In genomic region chr6:169722362-169723199, GRCh38 we compare ENCODE assay signal across 8 cellular contexts. TPM values are rescaled to one million over a fixed set of nuclear protein-coding genes. Genes with fewer than 3 reads are reported as not detected.
A peak's percentile ranks its signal among the peaks of the same experiment; 100 is the strongest.
DNase-seq lines count a peak whose midpoint lies in the region; ATAC-seq and TF ChIP-seq lines count a peak whose summit lies in the region.

No MANE protein-coding gene starts in this region.

- H3K9ac ChIP-seq in iPS-18a (ENCODE audit: low read length) = peak overlapping the region; percentile 62

- H3K9me3 ChIP-seq in iPS-18a (ENCODE audit: control insufficient read depth, low read depth, low read length) = no peaks in the 10 kb centered on the region
- no peaks in the 10 kb centered on the region for H3K9me3 ChIP-seq in gastrocnemius medialis

- intact Hi-C loops in gastrocnemius medialis (cut with DNase I; ENCODE audit: low total_unique reads) = loop anchor here (1.0 to 10.0 kb wide), 3 partner anchors 20 to 832 kb away; partner anchors contain the start of genes C6orf120, DYNLT2, ERMARD and PSMB1

- no peaks in the 10 kb centered on the region for H3K27me3 ChIP-seq in brain microvascular endothelial cell (replicated peaks)
- H3K27me3 ChIP-seq in iPS-18a (ENCODE audit: control insufficient read depth, insufficient read depth, low read length) = peaks cover 11% of the 10 kb centered on the region
- no peaks in the 10 kb centered on the region for H3K27me3 ChIP-seq in gastrocnemius medialis

- in situ Hi-C loops in brain microvascular endothelial cell (cut with HindIII; ENCODE audit: low pct_ligation_motif_present, low sequenced_read_pairs) (no loop called here), gastrocnemius medialis (cut with MboI; ENCODE audit: low sequenced_read_pairs in 4 of 4) (no loop called here)

- H3K27ac ChIP-seq in brain microvascular endothelial cell (peak overlapping the region; percentile 65), iPS-18a (ENCODE audit: low read length) (no peak overlapping the region), gastrocnemius medialis (peak overlapping the region; percentile 75 to 98 (median 86))

- TF ChIP-seq CTCF in AG04449 (IDR thresholded peaks at IDR 0.05; ENCODE audit: insufficient read depth, low read length, missing control alignments) (no peak), brain microvascular endothelial cell (IDR thresholded peaks at IDR 0.05; ENCODE audit: low read depth, low read length, missing control alignments) (no peak), gastrocnemius medialis (IDR thresholded peaks at IDR 0.05 in 4 of 5, conservative IDR thresholded peaks at IDR 0.05 in 1 of 5) (no peak)

- DNase-seq in AG04449 (ENCODE audit: low read depth, low spot score) (no peak), HS-5 (ENCODE audit: low read depth) (peak; percentile 82), SKM-1 treated with dmso at 0.1 percent for 144 hours (lab: John Stamatoyannopoulos, UW; ENCODE audit: unreplicated experiment) (peak; percentile 26), brain microvascular endothelial cell (peak; percentile 61), gastrocnemius medialis (no peak), NCI-H128 (lab: John Stamatoyannopoulos, UW; ENCODE audit: unreplicated experiment) (no peak)

- no peak for TF ChIP-seq POLR2A in gastrocnemius medialis (IDR thresholded peaks at IDR 0.05)

- H3K36me3 ChIP-seq in brain microvascular endothelial cell (replicated peaks) (no peaks in the 10 kb centered on the region), iPS-18a (ENCODE audit: control insufficient read depth, low read depth, low read length) (no peaks in the 10 kb centered on the region), gastrocnemius medialis (no peaks in the 10 kb centered on the region)

- H3K4me3 ChIP-seq in AG04449 (ENCODE audit: low read depth, low read length) = peak overlapping the region; percentile 71
- peak overlapping the region; percentile 72 for H3K4me3 ChIP-seq in brain microvascular endothelial cell (ENCODE audit: low read depth, low read length)
- H3K4me3 ChIP-seq in iPS-18a (ENCODE audit: low read length) = peak overlapping the region; percentile 93
- H3K4me3 ChIP-seq in gastrocnemius medialis = peak overlapping the region; percentile 57 to 83 (median 65)

- CTCF ChIA-PET in AG04449 (lab: Yijun Ruan, JAX) = interaction anchor here (0.7 to 1.6 kb wide), 6 partner anchors 9 to 825 kb away, joined by 3 to 6 read pairs (median 3); no protein-coding TSS in a partner anchor

- POLR2A ChIA-PET in AG04449 (lab: Yijun Ruan, JAX) = no interaction called here

- peaks cover 14% of the 10 kb centered on the region for H3K4me1 ChIP-seq in iPS-18a (ENCODE audit: control insufficient read depth, low read depth, low read length)
- peaks cover 37 to 44% of the 10 kb centered on the region in 2 donors for H3K4me1 ChIP-seq in gastrocnemius medialis

- ATAC-seq in GM18517 (IDR thresholded peaks at IDR 0.05; ENCODE audit: unreplicated experiment) (peak; percentile 21), gastrocnemius medialis (peak; percentile 26 to 42)

RNA-seq across cellular contexts. Expression of gene PHF10, which starts 1.7 kb away (rescaled TPM):
- 10 to 100 TPM; 40.1 to 58.1 (median 49.0) TPM for total RNA-seq in gastrocnemius medialis

RNA-seq across cellular contexts. Expression of gene C6orf120, which starts 20.7 kb away (rescaled TPM):
- total RNA-seq in gastrocnemius medialis = 10 to 100 TPM; 23.8 to 41.4 (median 29.4) TPM

RNA-seq across cellular contexts. Expression of gene WDR27, which starts 20.8 kb away (rescaled TPM):
- 10 to 100 TPM in 1 of 4 donors, 1 to 10 TPM in 3; 2.8 to 31.6 (median 4.0) TPM for total RNA-seq in gastrocnemius medialis

RNA-seq across cellular contexts. Expression of gene DYNLT2, which starts 28.8 kb away (rescaled TPM):
- 1 to 10 TPM in 1 of 4 donors, under 1 TPM in 3; 0.23 to 1.1 (median 0.46) TPM for total RNA-seq in gastrocnemius medialis

RNA-seq across cellular contexts. Expression of gene ERMARD, which starts 28.8 kb away (rescaled TPM):
- total RNA-seq in gastrocnemius medialis = 10 to 100 TPM in 2 of 4 donors, 1 to 10 TPM in 2; 9.0 to 18.9 (median 11.2) TPM

Comparison
In these comparisons a context has a peak if more than half of its experiments do, and no peak if none do; other contexts are left out.
1. DNase-seq: peak in HS-5 (single experiment), SKM-1 treated with dmso at 0.1 percent for 144 hours (single experiment) and brain microvascular endothelial cell (single experiment); none in AG04449 (single experiment), gastrocnemius medialis (0 of 2) and NCI-H128 (single experiment).
2. Peak in every context shown above with its lines, with median percentiles within 50 percentile points of each other: H3K4me3 ChIP-seq.